In the genomic region with DNA sequence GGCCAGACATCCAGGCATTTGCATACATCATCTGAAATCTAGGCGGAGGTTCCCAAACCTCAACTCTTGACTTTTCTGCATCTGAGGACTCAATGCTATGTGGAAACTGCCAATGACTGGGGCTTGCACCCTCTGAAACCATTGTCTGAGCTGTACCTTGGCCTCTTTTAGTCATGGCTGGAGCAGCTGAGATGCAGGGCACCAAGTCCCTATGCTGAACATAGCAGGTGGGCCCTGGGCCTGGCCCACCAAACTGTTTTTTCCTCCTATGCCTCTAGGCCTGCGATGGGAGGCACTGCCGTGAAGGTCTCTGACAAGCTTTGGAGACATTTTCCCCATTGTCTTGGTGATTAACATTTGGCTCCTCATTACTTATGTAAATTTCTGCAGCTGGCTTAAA, we compare ENCODE assay signal across 38 cellular contexts.
"Had no signal": no experiment of that assay in that cellular context is flagged by ENCODE, and none has a peak within 500 bp of the region (broad histone marks: within the 10 kb centered on the region; RNA-seq: fewer than 3 reads in every experiment).

No MANE protein-coding gene starts in this region.

- H3K4me3 ChIP-seq: adrenal gland, ascending aorta, body of pancreas, breast epithelium, cardiac muscle cell had no signal

- H3K27me3 ChIP-seq: adrenal gland, ascending aorta, body of pancreas, brain microvascular endothelial cell, cardiac muscle cell had no signal

- H3K27ac Mint-ChIP-seq: activated naive CD4-positive, alpha-beta T cell treated with anti-CD3 and anti-CD28 coated beads for 36 hours; activated naive CD4-positive, alpha-beta T cell treated with anti-CD3 and anti-CD28 coated beads, Interleukin-2, amount 10 ng/mL, durations not matched to agents 7 days and 5 days; activated naive CD4-positive, alpha-beta T cell treated with anti-CD3 and anti-CD28 coated beads, Interleukin-2, amount 50 U/mL, for 24 hours; activated naive CD4-positive, alpha-beta T cell treated with anti-CD3 and anti-CD28 coated beads, Interleukin-2, amount 50 U/mL, for 72 hours; activated naive CD8-positive, alpha-beta T cell; activated naive CD8-positive, alpha-beta T cell treated with anti-CD3 and anti-CD28 coated beads for 36 hours; activated naive CD8-positive, alpha-beta T cell treated with anti-CD3 and anti-CD28 coated beads, Interleukin-2, amount 10 ng/mL, durations not matched to agents 7 days and 5 days; activated naive CD8-positive, alpha-beta T cell treated with anti-CD3 and anti-CD28 coated beads, Interleukin-2, amount 50 U/mL, for 24 hours; activated T-cell treated with anti-CD3 and anti-CD28 coated beads, Interleukin-2, amount 50 U/mL, for 24 hours; activated T-cell treated with anti-CD3 and anti-CD28 coated beads, Interleukin-2, amount 50 U/mL, for 72 hours; activated T-helper 1 cell treated with anti-CD3 and anti-CD28 coated beads, Interleukin-12 subunit alpha, Interleukin-12 subunit beta, Interleukin-2, Interleukin-4 antibody, amounts not matched to agents 30 ng/mL and 10 ng/mL and 1 ng/mL, durations not matched to agents 14 hours and 24 hours and 36 hours; activated T-helper 17 cell treated with anti-CD3 and anti-CD28 coated beads, Interleukin-2, amount 50 U/mL, for 72 hours; activated T-helper 2 cell treated with anti-CD3 and anti-CD28 coated beads, Interferon-gamma antibody, Interleukin-2, Interleukin-4, amounts not matched to agents 10 μg/mL and 5 μg/mL and 100 μg/mL, durations not matched to agents 14 hours and 24 hours and 36 hours; brain had no signal

- DNase-seq: activated effector memory CD4-positive, alpha-beta T cell treated with anti-CD3 and anti-CD28 coated beads, Interleukin-2, amount 50 U/mL, for 16 hours; activated effector memory CD4-positive, alpha-beta T cell treated with Interleukin-2 at 50 U/mL for 16 hours; activated gamma-delta T cell; activated gamma-delta T cell treated with Interleukin-2 at 50 U/mL for 16 hours; activated naive CD4-positive, alpha-beta T cell; activated naive CD4-positive, alpha-beta T cell treated with anti-CD3 and anti-CD28 coated beads for 36 hours; activated naive CD4-positive, alpha-beta T cell treated with anti-CD3 and anti-CD28 coated beads, Interleukin-2, amount 10 ng/mL, durations not matched to agents 7 days and 5 days; activated naive CD4-positive, alpha-beta T cell treated with anti-CD3 and anti-CD28 coated beads, Interleukin-2, amount 50 U/mL, for 16 hours; activated naive CD4-positive, alpha-beta T cell treated with Interleukin-2 at 50 U/mL for 16 hours; activated naive CD8-positive, alpha-beta T cell treated with anti-CD3 and anti-CD28 coated beads for 36 hours; activated naive CD8-positive, alpha-beta T cell treated with anti-CD3 and anti-CD28 coated beads, Interleukin-2, amount 10 ng/mL, durations not matched to agents 7 days and 5 days; activated naive CD8-positive, alpha-beta T cell treated with anti-CD3 and anti-CD28 coated beads, Interleukin-2, amount 50 U/mL, for 24 hours; activated T-cell treated with anti-CD3 and anti-CD28 coated beads, Interleukin-2, amount 50 U/mL, for 1 hour; activated T-cell treated with anti-CD3 and anti-CD28 coated beads, Interleukin-2, amount 50 U/mL, for 24 hours; activated T-cell treated with anti-CD3 and anti-CD28 coated beads, Interleukin-2, amount 50 U/mL, for 4 hours; activated T-cell treated with anti-CD3 and anti-CD28 coated beads, Interleukin-2, amount 50 U/mL, for 48 hours; activated T-cell treated with anti-CD3 and anti-CD28 coated beads, Interleukin-2, amount 50 U/mL, for 72 hours; adrenal gland; amniotic stem cell; amygdala; anterior cingulate cortex; aorta; body of pancreas; brain microvascular endothelial cell; caudate nucleus; central memory CD4-positive, alpha-beta T cell; cerebellar nuclear complex had no signal

- H3K4me1 Mint-ChIP-seq: activated naive CD4-positive, alpha-beta T cell treated with anti-CD3 and anti-CD28 coated beads, Interleukin-2, amount 10 ng/mL, durations not matched to agents 7 days and 5 days; brain; central memory CD8-positive, alpha-beta T cell had no signal

- H3K36me3 ChIP-seq: adrenal gland, ascending aorta, brain microvascular endothelial cell, breast epithelium, cardiac muscle cell had no signal

- H3K4me3 Mint-ChIP-seq: activated naive CD4-positive, alpha-beta T cell treated with anti-CD3 and anti-CD28 coated beads for 36 hours; activated naive CD4-positive, alpha-beta T cell treated with anti-CD3 and anti-CD28 coated beads, Interleukin-2, amount 10 ng/mL, durations not matched to agents 7 days and 5 days; activated naive CD4-positive, alpha-beta T cell treated with anti-CD3 and anti-CD28 coated beads, Interleukin-2, amount 50 U/mL, for 24 hours; activated naive CD8-positive, alpha-beta T cell; activated naive CD8-positive, alpha-beta T cell treated with anti-CD3 and anti-CD28 coated beads for 36 hours; activated naive CD8-positive, alpha-beta T cell treated with anti-CD3 and anti-CD28 coated beads, Interleukin-2, amount 10 ng/mL, durations not matched to agents 7 days and 5 days; activated naive CD8-positive, alpha-beta T cell treated with anti-CD3 and anti-CD28 coated beads, Interleukin-2, amount 50 U/mL, for 24 hours; activated T-cell treated with anti-CD3 and anti-CD28 coated beads, Interleukin-2, amount 50 U/mL, for 24 hours; activated T-cell treated with anti-CD3 and anti-CD28 coated beads, Interleukin-2, amount 50 U/mL, for 4 hours; activated T-cell treated with anti-CD3 and anti-CD28 coated beads, Interleukin-2, amount 50 U/mL, for 72 hours; activated T-helper 1 cell treated with anti-CD3 and anti-CD28 coated beads, Interleukin-12 subunit alpha, Interleukin-12 subunit beta, Interleukin-2, Interleukin-4 antibody, amounts not matched to agents 30 ng/mL and 10 ng/mL and 1 ng/mL, durations not matched to agents 14 hours and 24 hours and 36 hours; activated T-helper 17 cell treated with anti-CD3 and anti-CD28 coated beads, Interleukin-2, amount 50 U/mL, for 72 hours; brain; central memory CD8-positive, alpha-beta T cell had no signal

- H3K4me1 ChIP-seq: adrenal gland, ascending aorta, body of pancreas, breast epithelium had no signal

- H3K9me3 ChIP-seq: adrenal gland, body of pancreas had no signal

- H3K9me3 Mint-ChIP-seq: activated naive CD4-positive, alpha-beta T cell treated with anti-CD3 and anti-CD28 coated beads, Interleukin-2, amount 50 U/mL, for 24 hours; activated T-cell treated with anti-CD3 and anti-CD28 coated beads, Interleukin-2, amount 50 U/mL, for 4 hours; activated T-helper 17 cell treated with anti-CD3 and anti-CD28 coated beads, Interleukin-2, amount 50 U/mL, for 72 hours; central memory CD8-positive, alpha-beta T cell had no signal

- H3K27me3 Mint-ChIP-seq: activated naive CD4-positive, alpha-beta T cell treated with anti-CD3 and anti-CD28 coated beads, Interleukin-2, amount 10 ng/mL, durations not matched to agents 7 days and 5 days; activated naive CD4-positive, alpha-beta T cell treated with anti-CD3 and anti-CD28 coated beads, Interleukin-2, amount 50 U/mL, for 24 hours; activated naive CD8-positive, alpha-beta T cell; activated naive CD8-positive, alpha-beta T cell treated with anti-CD3 and anti-CD28 coated beads for 36 hours; activated naive CD8-positive, alpha-beta T cell treated with anti-CD3 and anti-CD28 coated beads, Interleukin-2, amount 50 U/mL, for 24 hours; activated T-helper 17 cell treated with anti-CD3 and anti-CD28 coated beads, Interleukin-2, amount 50 U/mL, for 72 hours; central memory CD8-positive, alpha-beta T cell had no signal

- H3K27ac ChIP-seq: adrenal gland, ascending aorta, body of pancreas, brain microvascular endothelial cell, breast epithelium, cardiac muscle cell had no signal
